Comparison of ENCODE assay signal across 8 cellular contexts in the genomic region with DNA sequence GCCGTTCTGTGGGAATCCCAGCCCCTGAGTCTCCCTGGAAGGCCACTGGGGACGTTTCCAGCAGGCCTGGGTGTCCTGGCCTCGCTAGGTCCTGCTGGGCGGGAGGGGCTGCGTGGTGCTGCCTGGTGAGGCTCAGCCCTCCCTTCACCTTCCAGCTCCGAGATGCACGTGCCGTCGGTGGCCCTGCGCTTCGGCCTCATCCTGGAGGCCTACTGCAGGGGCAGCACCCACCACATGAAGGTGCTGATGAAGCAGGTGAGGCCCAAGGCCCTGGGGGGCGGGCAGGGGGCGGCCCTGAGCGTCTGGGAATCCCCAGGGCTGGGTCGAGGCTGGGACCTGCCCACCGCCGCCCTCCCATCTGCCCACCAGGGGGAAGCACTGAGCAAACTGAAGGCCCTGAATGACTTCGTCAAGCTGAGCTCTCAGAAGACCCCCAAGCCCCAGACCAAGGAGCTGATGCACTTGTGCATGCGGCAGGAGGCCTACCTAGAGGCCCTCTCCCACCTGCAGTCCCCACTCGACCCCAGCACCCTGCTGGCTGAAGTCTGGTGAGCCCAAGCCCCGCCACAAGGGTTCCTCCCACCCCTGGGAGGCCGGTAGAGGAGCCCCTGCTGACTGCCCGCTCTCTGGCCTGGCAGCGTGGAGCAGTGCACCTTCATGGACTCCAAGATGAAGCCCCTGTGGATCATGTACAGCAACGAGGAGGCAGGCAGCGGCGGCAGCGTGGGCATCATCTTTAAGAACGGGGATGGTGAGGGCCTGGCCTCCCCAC.
DNase-seq lines count a peak whose midpoint lies in the region; ATAC-seq and TF ChIP-seq lines count a peak whose summit lies in the region.

No MANE protein-coding gene starts in this region.

- H3K27ac ChIP-seq in Panc1 (ENCODE audit: low read length) (no peak overlapping the region), left ventricle myocardium inferior (replicated peaks) (no peak overlapping the region)

- POLR2A ChIA-PET in Panc1 (lab: Charles Lee): no interaction called here

- DNase-seq in DMS 273 (lab: John Stamatoyannopoulos, UW; ENCODE audit: unreplicated experiment): peak; percentile 77
- DNase-seq in DMS 273 treated with DMSO at 0.1 percent for 48 hours (lab: John Stamatoyannopoulos, UW): no peak
- no peak for DNase-seq in Panc1 (ENCODE audit: low read depth, low spot score)
- peak; percentile 50 for DNase-seq in activated gamma-delta T cell (lab: John Stamatoyannopoulos, UW)
- DNase-seq in left ventricle myocardium inferior: no peak
- peak; percentile 69 to 73 for DNase-seq in stimulated activated CD4-positive, alpha-beta T cell treated with anti-CD3 and anti-CD28 coated beads, Interleukin-2, amount 100 ng/mL, for 48 hours
- DNase-seq in medulla oblongata (ENCODE audit: extremely low spot score): no peak

- H3K4me1 ChIP-seq in Panc1 (ENCODE audit: control insufficient read depth, insufficient read depth, low read length) (peaks cover 13% of the 10 kb centered on the region), left ventricle myocardium inferior (peaks cover 4% of the 10 kb centered on the region)

- H3K27me3 ChIP-seq in Panc1 (ENCODE audit: control insufficient read depth, insufficient read depth, low read length) (no peaks in the 10 kb centered on the region), left ventricle myocardium inferior (ENCODE audit: low read depth) (no peaks in the 10 kb centered on the region)

- no peaks in the 10 kb centered on the region for H3K36me3 ChIP-seq in Panc1 (ENCODE audit: control insufficient read depth, insufficient read depth, low read length)
- peaks cover 20% of the 10 kb centered on the region for H3K36me3 ChIP-seq in left ventricle myocardium inferior

- H3K4me3 ChIP-seq in Panc1 (ENCODE audit: low read depth in 2 of 2, low read length in 2 of 2) (no peak overlapping the region), left ventricle myocardium inferior (no peak overlapping the region)

- in situ Hi-C loops in Panc1 (cut with HindIII; ENCODE audit: low pct_unique_long_range_greater_than_20kb, low sequenced_read_pairs): no loop called here

- peaks cover 9% of the 10 kb centered on the region for H3K9me3 ChIP-seq in Panc1 (ENCODE audit: control insufficient read depth, insufficient read depth, low read depth, low read length)
- H3K9me3 ChIP-seq in left ventricle myocardium inferior (replicated peaks): peaks cover 11% of the 10 kb centered on the region

- no TSS peak for BruUV-seq in Panc1 (replicated peaks; lab: Mats Ljungman, UMichigan)

- intact Hi-C loops in Panc1 (cut with micrococcal nuclease; ENCODE audit: unreplicated experiment) (no loop called here), left ventricle myocardium inferior (cut with micrococcal nuclease) (loop anchor here (10.0 kb wide), 1 partner anchor 143 kb away; no protein-coding TSS in a partner anchor)

- CTCF ChIA-PET in Panc1 (lab: Charles Lee): interaction anchor here (0.6 to 0.8 kb wide), 2 partner anchors 98 to 189 kb away, joined by 4 to 7 read pairs; a partner anchor contains a TSS

- ATAC-seq in Panc1: no peak
- ATAC-seq in HG03095 (IDR thresholded peaks at IDR 0.05; ENCODE audit: unreplicated experiment): no peak

- peak; percentile 72; the same call in 1 of the 2 replicates for TF ChIP-seq CTCF in Panc1 (IDR thresholded peaks at IDR 0.05)
- TF ChIP-seq CTCF in left ventricle myocardium inferior (IDR thresholded peaks at IDR 0.05; ENCODE audit: borderline replicate concordance): peak; percentile 69

Comparison
In these comparisons a context has a peak if more than half of its experiments do, and no peak if none do; other contexts are left out.
1. DNase-seq: peak in DMS 273 (single experiment), activated gamma-delta T cell (single experiment) and stimulated activated CD4-positive, alpha-beta T cell treated with anti-CD3 and anti-CD28 coated beads, Interleukin-2, amount 100 ng/mL, for 48 hours (2 of 2); none in DMS 273 treated with DMSO at 0.1 percent for 48 hours (single experiment), Panc1 (single experiment), left ventricle myocardium inferior (single experiment) and medulla oblongata (single experiment).